ENCODE assay signal across 8 cellular contexts in the genomic region with DNA sequence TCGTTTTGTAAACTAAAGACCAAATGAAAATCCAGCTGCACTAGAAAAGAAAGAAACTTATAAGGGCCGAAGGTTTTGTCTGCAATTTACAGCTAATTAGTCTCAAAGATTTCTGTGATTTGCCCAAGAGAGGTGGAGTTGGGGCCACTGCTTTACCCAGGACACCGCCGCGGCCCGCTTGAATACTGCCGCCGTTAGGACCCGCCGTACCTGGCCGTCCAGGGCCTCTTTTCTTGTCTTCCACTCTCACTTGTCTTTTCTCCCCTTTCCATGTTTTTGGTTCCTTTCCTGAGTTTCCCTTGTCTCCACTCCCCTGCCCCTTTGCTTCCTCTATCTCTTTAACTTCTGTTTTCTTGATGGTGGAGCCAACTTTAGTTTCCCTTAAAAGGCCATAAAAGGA. TPM values are rescaled to one million over a fixed set of nuclear protein-coding genes. Genes with fewer than 3 reads are reported as not detected.
DNase-seq lines count a peak whose midpoint lies in the region; ATAC-seq and TF ChIP-seq lines count a peak whose summit lies in the region.

No MANE protein-coding gene starts in this region.

- no peaks in the 10 kb centered on the region for H4K20me1 ChIP-seq in fibroblast of lung (ENCODE audit: control insufficient read depth, extremely low read depth, insufficient read depth, low read length)

- H3K4me1 ChIP-seq in fibroblast of lung (ENCODE audit: control insufficient read depth, extremely low read depth, insufficient read depth, low read length): peaks cover 10% of the 10 kb centered on the region

- H3K36me3 ChIP-seq in fibroblast of lung (ENCODE audit: control insufficient read depth, insufficient read depth, low read length): no peaks in the 10 kb centered on the region

- peak overlapping the region; percentile 76 to 96 (median 86) for H3K4me3 ChIP-seq in fibroblast of lung (replicated peaks in 1 of 4; ENCODE audit: control extremely low read depth in 1 of 4, insufficient read depth in 1 of 4, low read depth in 3 of 4, low read length in 4 of 4)

- no peak for ATAC-seq in natural killer cell treated with Interleukin-12 subunit alpha and Interleukin-12 subunit beta and Interleukin-15 and Interleukin-18, amount 100 ng/mL, for 72 hours
- no peak for ATAC-seq in GM18907 (IDR thresholded peaks at IDR 0.05; ENCODE audit: unreplicated experiment)

- intact Hi-C loops in CD14-positive monocyte (cut with micrococcal nuclease): loop anchor here (1.0 to 2.0 kb wide), 2 partner anchors 15 kb away; a partner anchor contains a TSS

- peak overlapping the region; percentile 87 for H3K9ac ChIP-seq in fibroblast of lung (ENCODE audit: insufficient read depth, low read length)

- H3K27ac ChIP-seq in VCaP (peak overlapping the region; percentile 93), fibroblast of lung (ENCODE audit: insufficient read depth, low read length) (peak overlapping the region; percentile 98)

- H3K9me3 ChIP-seq in fibroblast of lung (ENCODE audit: control insufficient read depth, insufficient read depth, low read depth, low read length): no peaks in the 10 kb centered on the region

- peaks cover 9 to 18% of the 10 kb centered on the region in 2 donors for H3K36me3 Mint-ChIP-seq in CD14-positive monocyte
- H3K36me3 Mint-ChIP-seq in natural killer cell treated with Interleukin-12 subunit alpha and Interleukin-12 subunit beta and Interleukin-15 and Interleukin-18, amount 100 ng/mL, for 72 hours: no peaks in the 10 kb centered on the region

- H3K9me3 Mint-ChIP-seq in CD14-positive monocyte: peaks cover 3 to 21% (median 11%) of the 10 kb centered on the region in 7 donors
- H3K9me3 Mint-ChIP-seq in natural killer cell treated with Interleukin-12 subunit alpha and Interleukin-12 subunit beta and Interleukin-15 and Interleukin-18, amount 100 ng/mL, for 72 hours: peaks cover 2% of the 10 kb centered on the region

- no peak for DNase-seq in CD14-positive monocyte (ENCODE audit: low spot score)
- DNase-seq in HEK293T (ENCODE audit: extremely low spot score): peak; percentile 29
- peak; percentile 16 to 33 for DNase-seq in fibroblast of lung (ENCODE audit: low read depth in 2 of 2)
- DNase-seq in natural killer cell treated with Interleukin-12 subunit alpha and Interleukin-12 subunit beta and Interleukin-15 and Interleukin-18, amount 100 ng/mL, for 72 hours (ENCODE audit: low spot score): no peak
- DNase-seq in midbrain (lab: John Stamatoyannopoulos, UW): no peak
- DNase-seq in NCI-H524 treated with DMSO at 0.1 percent for 48 hours (lab: John Stamatoyannopoulos, UW): no peak

- TF ChIP-seq CTCF in CD14-positive monocyte (IDR thresholded peaks at IDR 0.05) (no peak), VCaP (conservative IDR thresholded peaks at IDR 0.05) (no peak), fibroblast of lung (conservative IDR thresholded peaks at IDR 0.05 in 1 of 2, IDR thresholded peaks at IDR 0.05 in 1 of 2; ENCODE audit: low read depth in 1 of 2, low read length in 2 of 2) (no peak)

- no peaks in the 10 kb centered on the region for H3K27me3 ChIP-seq in fibroblast of lung (ENCODE audit: control insufficient read depth, insufficient read depth, low read length)

- CTCF ChIA-PET in HEK293T (lab: Yijun Ruan, JAX): interaction anchor here (1.3 kb wide), 1 partner anchor 13 kb away, joined by 5 read pairs; no protein-coding TSS in a partner anchor

- H3K27ac Mint-ChIP-seq in CD14-positive monocyte: peak overlapping the region; percentile 96 to 99 (median 99)
- peak overlapping the region; percentile 100 for H3K27ac Mint-ChIP-seq in natural killer cell treated with Interleukin-12 subunit alpha and Interleukin-12 subunit beta and Interleukin-15 and Interleukin-18, amount 100 ng/mL, for 72 hours

- H3K27me3 Mint-ChIP-seq in CD14-positive monocyte (ENCODE audit: low read depth in 3 of 3): no peaks in the 10 kb centered on the region
- H3K27me3 Mint-ChIP-seq in natural killer cell treated with Interleukin-12 subunit alpha and Interleukin-12 subunit beta and Interleukin-15 and Interleukin-18, amount 100 ng/mL, for 72 hours: peaks cover 6% of the 10 kb centered on the region in 2 donors

- peaks cover 16% of the 10 kb centered on the region for H3K79me2 ChIP-seq in fibroblast of lung (ENCODE audit: control insufficient read depth, insufficient read depth, low read length)

- H3K4me1 Mint-ChIP-seq in CD14-positive monocyte: peaks cover 32% of the 10 kb centered on the region
- H3K4me1 Mint-ChIP-seq in natural killer cell treated with Interleukin-12 subunit alpha and Interleukin-12 subunit beta and Interleukin-15 and Interleukin-18, amount 100 ng/mL, for 72 hours (ENCODE audit: low read depth in 2 of 2): peaks cover 29 to 31% of the 10 kb centered on the region in 2 donors

- H2AFZ ChIP-seq in fibroblast of lung (ENCODE audit: low read length): no peak overlapping the region

- peak overlapping the region; percentile 91 to 99 for H3K4me3 Mint-ChIP-seq in CD14-positive monocyte
- peak overlapping the region; percentile 91 for H3K4me3 Mint-ChIP-seq in natural killer cell treated with Interleukin-12 subunit alpha and Interleukin-12 subunit beta and Interleukin-15 and Interleukin-18, amount 100 ng/mL, for 72 hours

- POLR2A ChIA-PET in HEK293T (lab: Yijun Ruan, JAX): interaction anchor here (1.0 to 5.2 kb wide), 6 partner anchors 13 to 262 kb away, joined by 3 to 125 read pairs (median 3); a partner anchor contains a TSS

- H3K4me2 ChIP-seq in fibroblast of lung (ENCODE audit: extremely low read depth, insufficient read depth, low read length): peak overlapping the region; percentile 93

TF ChIP-seq in HEK293T, 16 proteins besides CTCF, POLR2A, EP300 and RAD21:
- no peak for TF ChIP-seq FOXM1 (IDR thresholded peaks at IDR 0.05; ENCODE audit: borderline replicate concordance)
- TF ChIP-seq, protein P1, sequence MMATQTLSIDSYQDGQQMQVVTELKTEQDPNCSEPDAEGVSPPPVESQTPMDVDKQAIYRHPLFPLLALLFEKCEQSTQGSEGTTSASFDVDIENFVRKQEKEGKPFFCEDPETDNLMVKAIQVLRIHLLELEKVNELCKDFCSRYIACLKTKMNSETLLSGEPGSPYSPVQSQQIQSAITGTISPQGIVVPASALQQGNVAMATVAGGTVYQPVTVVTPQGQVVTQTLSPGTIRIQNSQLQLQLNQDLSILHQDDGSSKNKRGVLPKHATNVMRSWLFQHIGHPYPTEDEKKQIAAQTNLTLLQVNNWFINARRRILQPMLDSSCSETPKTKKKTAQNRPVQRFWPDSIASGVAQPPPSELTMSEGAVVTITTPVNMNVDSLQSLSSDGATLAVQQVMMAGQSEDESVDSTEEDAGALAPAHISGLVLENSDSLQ (IDR thresholded peaks at IDR 0.05): no peak
- no peak for TF ChIP-seq HDGF (IDR thresholded peaks at IDR 0.05; ENCODE audit: borderline replicate concordance)
- no peak for TF ChIP-seq LEF1 (IDR thresholded peaks at IDR 0.05; ENCODE audit: borderline replicate concordance)
- no peak for TF ChIP-seq ARNT (IDR thresholded peaks at IDR 0.05)
- no peak for TF ChIP-seq FOXK2 (IDR thresholded peaks at IDR 0.05)
- no peak for TF ChIP-seq BHLHE40 (IDR thresholded peaks at IDR 0.05; ENCODE audit: borderline replicate concordance)

RNA-seq across cellular contexts. Expression of a gene that starts 15.7 kb away (rescaled TPM):
- 10 to 100 TPM; 32.0 to 42.3 TPM for polyA plus RNA-seq in CD14-positive monocyte
- total RNA-seq in fibroblast of lung: 140 and 219 TPM in 2 replicates
- polyA plus RNA-seq in fibroblast of lung: 63.8 and 88.2 TPM in 2 replicates
- 27.8 and 35.7 TPM in 2 replicates for polyA plus RNA-seq in fibroblast of lung (2012)
- polyA minus RNA-seq in fibroblast of lung (ENCODE audit: low replicate concordance): 12.2 and 31.2 TPM in 2 replicates
- 100 to 1,000 TPM; 303 to 324 TPM for total RNA-seq in natural killer cell treated with Interleukin-12 subunit alpha and Interleukin-12 subunit beta and Interleukin-15 and Interleukin-18, amount 100 ng/mL, for 72 hours

Comparison
In these comparisons a context has a peak if more than half of its experiments do, and no peak if none do; other contexts are left out.
1. DNase-seq: peak in HEK293T (single experiment) and fibroblast of lung (2 of 2); none in CD14-positive monocyte (single experiment), natural killer cell treated with Interleukin-12 subunit alpha and Interleukin-12 subunit beta and Interleukin-15 and Interleukin-18, amount 100 ng/mL, for 72 hours (single experiment), midbrain (single experiment) and NCI-H524 treated with DMSO at 0.1 percent for 48 hours (single experiment).